Comparison of ENCODE assay signal across 14 cellular contexts in the genomic region with DNA sequence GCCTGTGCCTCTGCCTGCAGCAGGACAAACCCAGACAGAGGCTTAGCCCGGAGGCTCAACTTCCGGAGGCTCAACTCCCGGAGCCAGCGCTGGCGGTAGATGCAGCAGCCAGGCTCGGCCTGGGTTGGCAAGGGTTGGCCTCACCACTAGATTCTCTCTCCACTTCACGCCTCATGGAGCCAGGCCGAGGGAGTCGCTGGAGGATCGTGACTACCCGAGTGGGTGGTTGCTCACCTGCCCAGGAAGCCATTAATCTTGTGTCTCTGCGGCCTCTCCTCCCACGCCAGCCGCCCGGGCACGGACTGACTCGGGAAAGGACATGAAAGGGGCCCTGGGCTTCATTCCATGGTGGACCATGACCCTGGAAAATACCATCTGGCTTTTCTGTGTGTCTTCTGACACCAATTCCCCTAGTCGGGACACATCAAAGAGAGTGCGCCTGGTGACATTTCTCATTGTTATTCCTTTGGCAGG. TPM values are rescaled to one million over a fixed set of nuclear protein-coding genes. Genes with fewer than 3 reads are reported as not detected.
"Had no signal": no experiment of that assay in that cellular context is flagged by ENCODE, and none has a peak within 500 bp of the region (broad histone marks: within the 10 kb centered on the region; RNA-seq: fewer than 3 reads in every experiment).

No MANE protein-coding gene starts in this region.

- H3K36me3 Mint-ChIP-seq: naive thymus-derived CD4-positive, alpha-beta T cell had no signal

- H3K9me3 Mint-ChIP-seq: activated naive CD4-positive, alpha-beta T cell treated with anti-CD3 and anti-CD28 coated beads for 36 hours; activated naive CD8-positive, alpha-beta T cell treated with anti-CD3 and anti-CD28 coated beads, Interleukin-2, amount 50 U/mL, for 24 hours; activated T-helper 17 cell treated with anti-CD3 and anti-CD28 coated beads, Interleukin-2, amount 50 U/mL, for 72 hours; dendritic cell treated with granulocyte-macrophage colony-stimulating factor and Interleukin-4, amounts not matched to agents 40 ng/mL and 50 ng/mL, for 4 days; effector memory CD8-positive, alpha-beta T cell; naive thymus-derived CD4-positive, alpha-beta T cell; stimulated activated naive CD8-positive, alpha-beta T cell treated with anti-CD3 and anti-CD28 coated beads, Interleukin-15, Interleukin-2, amounts not matched to agents 100 ng/mL and 50 ng/mL, for 24 hours had no signal

- H3K9me3 ChIP-seq: ascending aorta, psoas muscle, upper lobe of right lung had no signal

- DNase-seq: activated naive CD4-positive, alpha-beta T cell treated with anti-CD3 and anti-CD28 coated beads for 36 hours; activated naive CD8-positive, alpha-beta T cell treated with anti-CD3 and anti-CD28 coated beads, Interleukin-2, amount 50 U/mL, for 24 hours; effector memory CD8-positive, alpha-beta T cell; foreskin keratinocyte; naive thymus-derived CD4-positive, alpha-beta T cell; nucleus accumbens; upper lobe of right lung had no signal

- H3K4me1 ChIP-seq: ascending aorta, psoas muscle, upper lobe of right lung had no signal

- FAIRE-seq: bronchial epithelial cell had no signal

- H3K4me3 ChIP-seq: ascending aorta, psoas muscle, upper lobe of right lung had no signal

- H3K27ac ChIP-seq: ascending aorta, foreskin keratinocyte, psoas muscle, upper lobe of right lung had no signal

- H3K4me1 Mint-ChIP-seq: activated naive CD8-positive, alpha-beta T cell treated with anti-CD3 and anti-CD28 coated beads, Interleukin-2, amount 50 U/mL, for 24 hours; activated T-helper 17 cell treated with anti-CD3 and anti-CD28 coated beads, Interleukin-2, amount 50 U/mL, for 72 hours; naive thymus-derived CD4-positive, alpha-beta T cell had no signal

- H3K27me3 Mint-ChIP-seq: stimulated activated naive CD8-positive, alpha-beta T cell treated with anti-CD3 and anti-CD28 coated beads, Interleukin-15, Interleukin-2, amounts not matched to agents 100 ng/mL and 50 ng/mL, for 24 hours had no signal

- H3K27ac Mint-ChIP-seq: activated naive CD4-positive, alpha-beta T cell treated with anti-CD3 and anti-CD28 coated beads for 36 hours; activated naive CD8-positive, alpha-beta T cell treated with anti-CD3 and anti-CD28 coated beads, Interleukin-2, amount 50 U/mL, for 24 hours; activated T-helper 17 cell treated with anti-CD3 and anti-CD28 coated beads, Interleukin-2, amount 50 U/mL, for 72 hours; dendritic cell treated with granulocyte-macrophage colony-stimulating factor and Interleukin-4, amounts not matched to agents 40 ng/mL and 50 ng/mL, for 4 days; effector memory CD8-positive, alpha-beta T cell; naive thymus-derived CD4-positive, alpha-beta T cell; stimulated activated naive CD8-positive, alpha-beta T cell treated with anti-CD3 and anti-CD28 coated beads, Interleukin-15, Interleukin-2, amounts not matched to agents 100 ng/mL and 50 ng/mL, for 24 hours had no signal

- H3K36me3 ChIP-seq: ascending aorta, upper lobe of right lung had no signal

- H3K27me3 ChIP-seq: ascending aorta, upper lobe of right lung had no signal

- H3K4me3 Mint-ChIP-seq: activated naive CD4-positive, alpha-beta T cell treated with anti-CD3 and anti-CD28 coated beads for 36 hours; activated naive CD8-positive, alpha-beta T cell treated with anti-CD3 and anti-CD28 coated beads, Interleukin-2, amount 50 U/mL, for 24 hours; activated T-helper 17 cell treated with anti-CD3 and anti-CD28 coated beads, Interleukin-2, amount 50 U/mL, for 72 hours; dendritic cell treated with granulocyte-macrophage colony-stimulating factor and Interleukin-4, amounts not matched to agents 40 ng/mL and 50 ng/mL, for 4 days; effector memory CD8-positive, alpha-beta T cell; naive thymus-derived CD4-positive, alpha-beta T cell; stimulated activated naive CD8-positive, alpha-beta T cell treated with anti-CD3 and anti-CD28 coated beads, Interleukin-15, Interleukin-2, amounts not matched to agents 100 ng/mL and 50 ng/mL, for 24 hours had no signal

RNA-seq across cellular contexts. Expression of a gene that starts 20.8 kb away (rescaled TPM):
- total RNA-seq: activated naive CD4-positive, alpha-beta T cell treated with anti-CD3 and anti-CD28 coated beads for 36 hours; bronchial epithelial cell; foreskin keratinocyte; temporal lobe; upper lobe of right lung had no signal
- polyA plus RNA-seq: foreskin keratinocyte had no signal
